Comparison of ENCODE assay signal across 25 cellular contexts in genomic region chr18:26205318-26205717, GRCh38. TPM values are rescaled to one million over a fixed set of nuclear protein-coding genes. Genes with fewer than 3 reads are reported as not detected.
DNase-seq lines count a peak whose midpoint lies in the region; ATAC-seq, FAIRE-seq and TF ChIP-seq lines count a peak whose summit lies in the region.
"Had no signal": no experiment of that assay in that cellular context is flagged by ENCODE, and none has a peak within 500 bp of the region (broad histone marks: within the 10 kb centered on the region; RNA-seq: fewer than 3 reads in every experiment).

No MANE protein-coding gene starts in this region.

- no peak for TF ChIP-seq RAD21 in K562 (CRISPR knock-in tag; conservative IDR thresholded peaks at IDR 0.05 in 1 of 2, IDR thresholded peaks at IDR 0.05 in 1 of 2)

- H3K27me3 Mint-ChIP-seq in activated naive CD4-positive, alpha-beta T cell treated with anti-CD3 and anti-CD28 coated beads, Interleukin-2, amount 50 U/mL, for 24 hours: no peaks in the 10 kb centered on the region
- H3K27me3 Mint-ChIP-seq: CD4-positive, alpha-beta memory T cell had no signal

- H3K79me2 ChIP-seq in K562 (ENCODE audit: control insufficient read depth, insufficient read depth, low read length): no peaks in the 10 kb centered on the region

- H3K9me3 Mint-ChIP-seq in activated naive CD4-positive, alpha-beta T cell treated with anti-CD3 and anti-CD28 coated beads, Interleukin-2, amount 50 U/mL, for 24 hours: no peaks in the 10 kb centered on the region
- H3K9me3 Mint-ChIP-seq: CD4-positive, alpha-beta memory T cell had no signal

- peaks cover 3 to 17% of the 10 kb centered on the region in 2 experiments; a peak in 4 of 5 replicates for H3K27me3 ChIP-seq in K562 (ENCODE audit: control insufficient read depth in 2 of 2, insufficient read depth in 2 of 2, low read length in 2 of 2)
- H3K27me3 ChIP-seq: BE2C; BLaER1 treated with 17β-estradiol and CSF1 and Interleukin-3, amounts not matched to agents 10 nM and 100 nM had no signal

- FAIRE-seq in K562 (lab: Jason Lieb, UNC): no peak
- FAIRE-seq: A204.1, GM12891, GM18507, H1 had no signal

- no peak for TF ChIP-seq CTCF in K562 (IDR thresholded peaks at IDR 0.05 in 2 of 3, conservative IDR thresholded peaks at IDR 0.05 in 1 of 3; ENCODE audit: insufficient read depth in 2 of 3, low read depth in 1 of 3, low read length in 3 of 3)

- no peaks in the 10 kb centered on the region for H3K4me1 ChIP-seq in K562 (replicated peaks in 1 of 2; ENCODE audit: control insufficient read depth in 2 of 2, insufficient read depth in 2 of 2, low read length in 2 of 2)
- H3K4me1 ChIP-seq: BE2C, Caco-2 had no signal

- peak overlapping the region; percentile 10 for H3K27ac Mint-ChIP-seq in activated naive CD4-positive, alpha-beta T cell treated with anti-CD3 and anti-CD28 coated beads, Interleukin-2, amount 50 U/mL, for 24 hours
- H3K27ac Mint-ChIP-seq: CD14-positive monocyte had no signal

- POLR2A ChIA-PET in K562 (lab: Yijun Ruan, JAX): no interaction called here

- no TSS peak for BruUV-seq in K562 (replicated peaks; lab: Mats Ljungman, UMichigan)

- no peak overlapping the region for H3K27ac ChIP-seq in K562 (ENCODE audit: extremely low read depth, low read depth, low read length)
- H3K27ac ChIP-seq: 22Rv1; BLaER1 treated with 17β-estradiol and CSF1 and Interleukin-3, amounts not matched to agents 10 nM and 100 nM; GM23248 had no signal

- H3K36me3 ChIP-seq in K562 (ENCODE audit: control insufficient read depth, insufficient read depth, low read length): no peaks in the 10 kb centered on the region
- H3K36me3 ChIP-seq: BE2C; BLaER1 treated with 17β-estradiol and CSF1 and Interleukin-3, amounts not matched to agents 10 nM and 100 nM had no signal

- H3K4me2 ChIP-seq in K562 (ENCODE audit: insufficient read depth, low read length): no peak overlapping the region

- no peaks in the 10 kb centered on the region for H3K9me1 ChIP-seq in K562 (ENCODE audit: control insufficient read depth, insufficient read depth, low read length)

- CTCF ChIA-PET in K562 (lab: Yijun Ruan, JAX; ENCODE audit: low intra/inter-chr PET ratio): no interaction called here

- no peak for ATAC-seq in K562
- no peak for ATAC-seq in HG03442 (IDR thresholded peaks at IDR 0.05; ENCODE audit: unreplicated experiment)

- TF ChIP-seq EP300 in K562 (IDR thresholded peaks at IDR 0.05; ENCODE audit: low read length): no peak

- 0% methylated on average over 1 of the region's 1 CpG for WGBS in K562 (ENCODE audit: insufficient coverage, low coverage, missing lambda C conversion rate)

- peaks cover 15% of the 10 kb centered on the region for H3K4me1 Mint-ChIP-seq in activated naive CD4-positive, alpha-beta T cell treated with anti-CD3 and anti-CD28 coated beads, Interleukin-2, amount 50 U/mL, for 24 hours

- no peak overlapping the region for H3K4me3 ChIP-seq in K562
- H3K4me3 ChIP-seq: BLaER1 treated with 17β-estradiol and CSF1 and Interleukin-3, amounts not matched to agents 10 nM and 100 nM; GM23248 had no signal

- no peak for DNase-seq in activated naive CD4-positive, alpha-beta T cell treated with Interleukin-2 at 50 U/mL for 16 hours
- DNase-seq in MV-4-11 (lab: John Stamatoyannopoulos, UW) (peak; percentile 24), K562 (ENCODE audit: extremely low read depth in 1 of 4, low spot score in 3 of 4) (no peak), NOMO-1 (lab: John Stamatoyannopoulos, UW; ENCODE audit: unreplicated experiment in 2 of 2) (no peak), CD1c-positive myeloid dendritic cell (ENCODE audit: extremely low spot score) (no peak)
- DNase-seq: AML-193; BE2C; Caco-2; CD4-positive, alpha-beta memory T cell; DMS153; DND-41; EL; GDM1; GM23248; H7; HCEC 1CT had no signal

- TF ChIP-seq POLR2A in K562 (conservative IDR thresholded peaks at IDR 0.05): no peak

- in situ Hi-C loops in K562 (cut with MboI): no loop called here

- H2AFZ ChIP-seq in K562 (ENCODE audit: low read depth, low read length): no peak overlapping the region
- H2AFZ ChIP-seq: GM23248 had no signal

- no peaks in the 10 kb centered on the region for H3K9me3 ChIP-seq in K562 (replicated peaks; ENCODE audit: control insufficient read depth, insufficient read depth, low read depth, low read length)
- H3K9me3 ChIP-seq: BE2C, Caco-2 had no signal

- H3K4me3 Mint-ChIP-seq in activated naive CD4-positive, alpha-beta T cell treated with anti-CD3 and anti-CD28 coated beads, Interleukin-2, amount 50 U/mL, for 24 hours: no peak overlapping the region
- H3K4me3 Mint-ChIP-seq: CD14-positive monocyte; CD4-positive, alpha-beta memory T cell had no signal

- no peak overlapping the region for H3K9ac ChIP-seq in K562 (ENCODE audit: insufficient read depth in 1 of 2, low read depth in 2 of 2, low read length in 2 of 2)
- H3K9ac ChIP-seq: BLaER1 treated with 17β-estradiol and CSF1 and Interleukin-3, amounts not matched to agents 10 nM and 100 nM; GM23248 had no signal

- intact Hi-C loops in K562 (cut with micrococcal nuclease): no loop called here

- H3K36me3 Mint-ChIP-seq in activated naive CD4-positive, alpha-beta T cell treated with anti-CD3 and anti-CD28 coated beads, Interleukin-2, amount 50 U/mL, for 24 hours: no peaks in the 10 kb centered on the region
- H3K36me3 Mint-ChIP-seq: CD14-positive monocyte; CD4-positive, alpha-beta memory T cell had no signal

- no peaks in the 10 kb centered on the region for H4K20me1 ChIP-seq in K562 (replicated peaks; ENCODE audit: control insufficient read depth, insufficient read depth, low read length)
- H4K20me1 ChIP-seq: BLaER1 treated with 17β-estradiol and CSF1 and Interleukin-3, amounts not matched to agents 10 nM and 100 nM had no signal

TF ChIP-seq in K562, 482 proteins besides CTCF, POLR2A, EP300 and RAD21 (continues in another document):
- TF ChIP-seq ZBTB26 (CRISPR knock-in tag; IDR thresholded peaks at IDR 0.05): peak; percentile 48; the same call in 1 of the 2 replicates
- TF ChIP-seq OTX1 (CRISPR knock-in tag; IDR thresholded peaks at IDR 0.05): 0 out of 2 replicates have a peak, but pooled peaks have one; percentile 22
- TF ChIP-seq, protein P1, sequence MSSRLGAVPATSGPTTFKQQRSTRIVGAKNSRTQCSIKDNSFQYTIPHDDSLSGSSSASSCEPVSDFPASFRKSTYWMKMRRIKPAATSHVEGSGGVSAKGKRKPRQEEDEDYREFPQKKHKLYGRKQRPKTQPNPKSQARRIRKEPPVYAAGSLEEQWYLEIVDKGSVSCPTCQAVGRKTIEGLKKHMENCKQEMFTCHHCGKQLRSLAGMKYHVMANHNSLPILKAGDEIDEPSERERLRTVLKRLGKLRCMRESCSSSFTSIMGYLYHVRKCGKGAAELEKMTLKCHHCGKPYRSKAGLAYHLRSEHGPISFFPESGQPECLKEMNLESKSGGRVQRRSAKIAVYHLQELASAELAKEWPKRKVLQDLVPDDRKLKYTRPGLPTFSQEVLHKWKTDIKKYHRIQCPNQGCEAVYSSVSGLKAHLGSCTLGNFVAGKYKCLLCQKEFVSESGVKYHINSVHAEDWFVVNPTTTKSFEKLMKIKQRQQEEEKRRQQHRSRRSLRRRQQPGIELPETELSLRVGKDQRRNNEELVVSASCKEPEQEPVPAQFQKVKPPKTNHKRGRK (tag; IDR thresholded peaks at IDR 0.05): peak; percentile 94
- TF ChIP-seq PHB2 (IDR thresholded peaks at IDR 0.05; ENCODE audit: low read depth): peak; percentile 54; the same call in 1 of the 2 replicates
- 0 out of 2 replicates have a peak, but pooled peaks have one; percentile 67 for TF ChIP-seq ZC3H8 (IDR thresholded peaks at IDR 0.05)
- TF ChIP-seq, protein P2, sequence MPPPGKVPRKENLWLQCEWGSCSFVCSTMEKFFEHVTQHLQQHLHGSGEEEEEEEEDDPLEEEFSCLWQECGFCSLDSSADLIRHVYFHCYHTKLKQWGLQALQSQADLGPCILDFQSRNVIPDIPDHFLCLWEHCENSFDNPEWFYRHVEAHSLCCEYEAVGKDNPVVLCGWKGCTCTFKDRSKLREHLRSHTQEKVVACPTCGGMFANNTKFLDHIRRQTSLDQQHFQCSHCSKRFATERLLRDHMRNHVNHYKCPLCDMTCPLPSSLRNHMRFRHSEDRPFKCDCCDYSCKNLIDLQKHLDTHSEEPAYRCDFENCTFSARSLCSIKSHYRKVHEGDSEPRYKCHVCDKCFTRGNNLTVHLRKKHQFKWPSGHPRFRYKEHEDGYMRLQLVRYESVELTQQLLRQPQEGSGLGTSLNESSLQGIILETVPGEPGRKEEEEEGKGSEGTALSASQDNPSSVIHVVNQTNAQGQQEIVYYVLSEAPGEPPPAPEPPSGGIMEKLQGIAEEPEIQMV (tag; conservative IDR thresholded peaks at IDR 0.05; ENCODE audit: low read depth): 0 out of 2 replicates have a peak, but pooled peaks have one; percentile 43
- no peak for TF ChIP-seq TAF7 (tag; IDR thresholded peaks at IDR 0.05)
- no peak for TF ChIP-seq ZC3H11A (IDR thresholded peaks at IDR 0.05; ENCODE audit: low read depth, low read length)

RNA-seq across cellular contexts. Expression of gene TAF4B, which starts 20.9 kb away (rescaled TPM):
- 31.1 and 42.4 TPM in 2 replicates for total RNA-seq in K562 (2011; cell fraction: chromatin; rRNA removed; ENCODE audit: low replicate concordance)
- total RNA-seq in K562 (2011; cell fraction: nucleolus; rRNA removed): 35.7 and 38.6 TPM in 2 replicates
- total RNA-seq in K562 (2011; cell fraction: nucleoplasm; rRNA removed): 24.4 and 28.5 TPM in 2 replicates
- 19.9 and 21.4 TPM in 2 replicates for total RNA-seq in K562 (2014; rRNA removed)
- 25.3 and 30.4 TPM in 2 replicates for total RNA-seq in K562 (2014; rRNA removed; fragmentation: Illumina TruSeq; extraction: Trizol)
- total RNA-seq in K562 (2015; rRNA removed; fragmentation: Illumina TruSeq; extraction: Trizol): 17.2 and 18.0 TPM in 2 replicates
- 19.2 and 22.1 TPM in 2 replicates for total RNA-seq in K562 (2021)
- polyA plus RNA-seq in K562 (2011; rRNA removed): 15.8 and 21.0 TPM in 2 replicates
- polyA plus RNA-seq in K562 (2011; cell fraction: cytosol; rRNA removed): 8.8 and 10.3 TPM in 2 replicates
- 15.6 and 16.8 TPM in 2 replicates for polyA plus RNA-seq in K562 (2011; cell fraction: nucleus; rRNA removed)
- 7.6 and 8.9 TPM in 2 replicates for polyA plus RNA-seq in K562 (2012)
- 18.8 and 20.5 TPM in 2 replicates for polyA plus RNA-seq in K562 (2014; fragmentation: Illumina TruSeq; extraction: Trizol)
- 1 to 10 TPM; 4.5 to 5.8 TPM for polyA plus RNA-seq in K562 (2014; fragmentation: Nextera tagmentation; extraction: Ambion mirVana)
- 12.8 and 15.6 TPM in 2 replicates for polyA plus RNA-seq in K562 (2014; rRNA removed)
- polyA minus RNA-seq in K562 (2011; rRNA and poly(A)+ RNA removed): 36.5 and 37.0 TPM in 2 replicates
- polyA minus RNA-seq in K562 (2011; cell fraction: cytosol; rRNA and poly(A)+ RNA removed): 15.6 and 17.4 TPM in 2 replicates
- 34.3 and 49.5 TPM in 2 replicates for polyA minus RNA-seq in K562 (2011; cell fraction: nucleus; rRNA and poly(A)+ RNA removed)
